In genomic region chr17:40074871-40075215, GRCh38 we compare ENCODE assay signal across 1 cellular context.
TF ChIP-seq lines count a peak whose summit lies in the region.

No MANE protein-coding gene starts in this region.

TF ChIP-seq in HepG2, 621 proteins besides CTCF, POLR2A, EP300 and RAD21:
- no peak for TF ChIP-seq RAD51 (IDR thresholded peaks at IDR 0.05; ENCODE audit: borderline replicate concordance)
- 0 out of 2 replicates have a peak, but pooled peaks have one; percentile 51 for TF ChIP-seq ZNF891 (CRISPR knock-in tag; IDR thresholded peaks at IDR 0.05)
- 0 out of 2 replicates have a peak, but pooled peaks have one; percentile 20 for TF ChIP-seq MXD1 (CRISPR knock-in tag; IDR thresholded peaks at IDR 0.05)
TF ChIP-seq in HepG2: peak in this region for 2.
